Comparison of ENCODE assay signal across 1 cellular context in the genomic region with DNA sequence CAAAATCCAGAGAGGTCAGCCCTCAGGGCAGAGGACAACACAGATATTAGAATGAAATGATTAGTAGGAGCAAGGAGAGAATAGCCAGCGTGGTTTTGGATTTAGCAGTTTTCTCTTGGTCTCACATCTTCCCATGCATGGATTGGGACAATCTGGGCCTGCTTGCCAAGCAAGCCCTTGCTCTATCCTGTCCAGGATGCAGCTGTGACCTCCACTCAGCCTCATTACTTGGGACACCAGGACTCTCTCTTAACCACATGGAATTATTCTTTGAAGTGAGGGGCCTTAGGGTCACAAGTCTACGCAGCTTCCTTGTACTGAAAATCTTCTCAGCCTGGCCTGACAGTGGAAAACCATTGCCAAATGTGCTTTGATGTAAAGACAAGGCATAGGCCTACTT.
TF ChIP-seq lines count a peak whose summit lies in the region.

No MANE protein-coding gene starts in this region.

TF ChIP-seq in H1, 55 proteins besides CTCF, POLR2A, EP300 and RAD21:
- TF ChIP-seq JUN (IDR thresholded peaks at IDR 0.05; ENCODE audit: low read depth, low read length) (no peak), POLR2AphosphoS5 (IDR thresholded peaks at IDR 0.05; ENCODE audit: low read depth, low read length) (no peak), CREB1 (IDR thresholded peaks at IDR 0.05) (no peak), JUND (IDR thresholded peaks at IDR 0.05; ENCODE audit: low read length) (no peak)
- TF ChIP-seq, protein P1, sequence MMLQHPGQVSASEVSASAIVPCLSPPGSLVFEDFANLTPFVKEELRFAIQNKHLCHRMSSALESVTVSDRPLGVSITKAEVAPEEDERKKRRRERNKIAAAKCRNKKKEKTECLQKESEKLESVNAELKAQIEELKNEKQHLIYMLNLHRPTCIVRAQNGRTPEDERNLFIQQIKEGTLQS (IDR thresholded peaks at IDR 0.05; ENCODE audit: insufficient read depth, low read depth, low read length): no peak
- TF ChIP-seq, protein P2, sequence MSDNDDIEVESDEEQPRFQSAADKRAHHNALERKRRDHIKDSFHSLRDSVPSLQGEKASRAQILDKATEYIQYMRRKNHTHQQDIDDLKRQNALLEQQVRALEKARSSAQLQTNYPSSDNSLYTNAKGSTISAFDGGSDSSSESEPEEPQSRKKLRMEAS (IDR thresholded peaks at IDR 0.05): no peak
TF ChIP-seq in H1: peak in this region for 0.
